In genomic region chrX:71911023-71911730, GRCh38 we compare ENCODE assay signal across 8 cellular contexts. TPM values are rescaled to one million over a fixed set of nuclear protein-coding genes. Genes with fewer than 3 reads are reported as not detected.
DNase-seq lines count a peak whose midpoint lies in the region; ATAC-seq lines count a peak whose summit lies in the region.

No MANE protein-coding gene starts in this region.

- H3K27ac ChIP-seq in CD8-positive, alpha-beta memory T cell (ENCODE audit: low read depth, low read length), result no peak overlapping the region

- no peaks in the 10 kb centered on the region for H3K36me3 Mint-ChIP-seq in CD8-positive, alpha-beta memory T cell
- no peaks in the 10 kb centered on the region for H3K36me3 Mint-ChIP-seq in activated naive CD8-positive, alpha-beta T cell treated with anti-CD3 and anti-CD28 coated beads for 36 hours

- peak; percentile 10 to 50 (median 21) for DNase-seq in CD8-positive, alpha-beta memory T cell
- DNase-seq in NCI-H69 (lab: John Stamatoyannopoulos, UW), result peak; percentile 22
- DNase-seq in activated naive CD8-positive, alpha-beta T cell treated with anti-CD3 and anti-CD28 coated beads for 36 hours, result peak; percentile 34
- DNase-seq in stimulated activated CD4-positive, alpha-beta T cell treated with anti-CD3 and anti-CD28 coated beads, Interleukin-2, amount 100 ng/mL, for 24 hours, result peak; percentile 36 to 41
- no peak for DNase-seq in hypothalamus (lab: John Stamatoyannopoulos, UW)

- H3K9me3 Mint-ChIP-seq in CD8-positive, alpha-beta memory T cell, result no peaks in the 10 kb centered on the region
- no peaks in the 10 kb centered on the region for H3K9me3 Mint-ChIP-seq in activated naive CD8-positive, alpha-beta T cell treated with anti-CD3 and anti-CD28 coated beads for 36 hours

- peaks cover 36 to 51% of the 10 kb centered on the region in 2 donors for H3K27me3 Mint-ChIP-seq in CD8-positive, alpha-beta memory T cell
- H3K27me3 Mint-ChIP-seq in activated naive CD8-positive, alpha-beta T cell treated with anti-CD3 and anti-CD28 coated beads for 36 hours, result peaks cover 50% of the 10 kb centered on the region

- no peaks in the 10 kb centered on the region for H3K4me1 ChIP-seq in CD8-positive, alpha-beta memory T cell (ENCODE audit: insufficient read depth, low read length)
- peaks cover 2% of the 10 kb centered on the region for H3K4me1 ChIP-seq in iPS-15b (ENCODE audit: control insufficient read depth, insufficient read depth, low read length)

- no peak overlapping the region for H3K27ac Mint-ChIP-seq in CD8-positive, alpha-beta memory T cell
- no peak overlapping the region for H3K27ac Mint-ChIP-seq in activated naive CD8-positive, alpha-beta T cell treated with anti-CD3 and anti-CD28 coated beads for 36 hours

- H3K4me3 Mint-ChIP-seq in CD8-positive, alpha-beta memory T cell, result peak overlapping the region in 6 of 7 donors; percentile 38 to 65 (median 56)
- peak overlapping the region; percentile 29 for H3K4me3 Mint-ChIP-seq in activated naive CD8-positive, alpha-beta T cell treated with anti-CD3 and anti-CD28 coated beads for 36 hours

- no peak overlapping the region for H3K4me3 ChIP-seq in CD8-positive, alpha-beta memory T cell (ENCODE audit: low read length)
- peak overlapping the region; percentile 63 for H3K4me3 ChIP-seq in iPS-15b (ENCODE audit: low read depth, low read length)

- H3K36me3 ChIP-seq in CD8-positive, alpha-beta memory T cell (ENCODE audit: insufficient read depth, low read length), result no peaks in the 10 kb centered on the region
- H3K36me3 ChIP-seq in iPS-15b (ENCODE audit: control insufficient read depth, insufficient read depth, low read length), result no peaks in the 10 kb centered on the region

- H3K9ac ChIP-seq in iPS-15b (ENCODE audit: low read depth, low read length), result no peak overlapping the region

- H3K27me3 ChIP-seq in CD8-positive, alpha-beta memory T cell (ENCODE audit: insufficient read depth, low read length, poor library complexity, severe bottlenecking), result peaks cover 6% of the 10 kb centered on the region
- no peaks in the 10 kb centered on the region for H3K27me3 ChIP-seq in iPS-15b (ENCODE audit: control insufficient read depth, insufficient read depth, low read length)

- CTCF ChIA-PET in CD8-positive, alpha-beta memory T cell (lab: Charles Lee), result interaction anchor here (1.8 kb wide), 1 partner anchor 88 kb away, joined by 7 read pairs; no protein-coding TSS in a partner anchor

- POLR2A ChIA-PET in CD8-positive, alpha-beta memory T cell (lab: Charles Lee), result interaction anchor here (0.6 kb wide), 1 partner anchor 1289 kb away, joined by 3 read pairs; no protein-coding TSS in a partner anchor

- ATAC-seq in GM18502 (IDR thresholded peaks at IDR 0.05; ENCODE audit: poor library complexity, unreplicated experiment), result no peak
- ATAC-seq in HG02870 (IDR thresholded peaks at IDR 0.05; ENCODE audit: unreplicated experiment), result no peak

- H3K9me3 ChIP-seq in CD8-positive, alpha-beta memory T cell (ENCODE audit: low read length), result no peaks in the 10 kb centered on the region
- no peaks in the 10 kb centered on the region for H3K9me3 ChIP-seq in iPS-15b (ENCODE audit: control insufficient read depth, insufficient read depth, low read length)

- H3K4me1 Mint-ChIP-seq in CD8-positive, alpha-beta memory T cell, result peaks cover 0 to 3% (median 3%) of the 10 kb centered on the region in 3 donors
- no peaks in the 10 kb centered on the region for H3K4me1 Mint-ChIP-seq in activated naive CD8-positive, alpha-beta T cell treated with anti-CD3 and anti-CD28 coated beads for 36 hours

RNA-seq across cellular contexts. Expression of gene NHSL2, which starts 0.5 kb away (rescaled TPM):
- total RNA-seq in CD8-positive, alpha-beta memory T cell, result 1 to 10 TPM in 1 of 2 experiments, under 1 TPM in 1; 0.51 to 1.1 TPM
- 17.8 TPM for polyA plus RNA-seq in CD8-positive, alpha-beta memory T cell
- under 1 TPM; 0.10 to 0.31 TPM for total RNA-seq in activated naive CD8-positive, alpha-beta T cell treated with anti-CD3 and anti-CD28 coated beads for 36 hours

Comparison
In these comparisons a context has a peak if more than half of its experiments do, and no peak if none do; other contexts are left out.
1. DNase-seq: peak in CD8-positive, alpha-beta memory T cell (5 of 5), NCI-H69 (single experiment), activated naive CD8-positive, alpha-beta T cell treated with anti-CD3 and anti-CD28 coated beads for 36 hours (single experiment) and stimulated activated CD4-positive, alpha-beta T cell treated with anti-CD3 and anti-CD28 coated beads, Interleukin-2, amount 100 ng/mL, for 24 hours (2 of 2); none in hypothalamus (0 of 51).